8 cellular contexts compared by ENCODE assay signal in the genomic region with DNA sequence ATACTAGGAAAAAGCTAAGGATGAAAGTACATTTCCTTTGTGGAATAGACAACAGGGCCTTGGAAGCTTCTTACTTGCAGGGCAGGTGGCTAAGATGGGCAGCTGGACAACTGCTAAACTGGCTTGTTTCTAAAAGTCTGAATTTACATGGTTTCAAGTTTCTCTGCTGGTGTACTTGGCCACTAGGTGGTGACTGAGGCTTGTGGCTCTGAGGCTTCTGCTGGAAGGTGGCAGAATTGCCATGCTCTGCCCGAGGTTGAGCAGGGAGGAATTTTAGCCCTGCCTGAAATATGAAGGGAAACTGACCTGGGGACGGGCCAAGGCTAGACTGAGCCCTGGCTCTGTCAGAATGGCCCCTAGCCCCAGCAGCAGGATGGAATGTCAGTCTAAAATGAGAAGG. TPM values are rescaled to one million over a fixed set of nuclear protein-coding genes. Genes with fewer than 3 reads are reported as not detected.
DNase-seq lines count a peak whose midpoint lies in the region; ATAC-seq and TF ChIP-seq lines count a peak whose summit lies in the region.
"Not testable (repeated sequence)": the region's sequence is repeated elsewhere in the genome, so short reads cannot be mapped to it uniquely, and the experiment has no call there.

No MANE protein-coding gene starts in this region.

- H2AFZ ChIP-seq in neural progenitor cell (replicated peaks): not testable (repeated sequence)

- not testable (repeated sequence) for H3K4me1 ChIP-seq in SJCRH30, neural progenitor cell

- not testable (repeated sequence) for H3K4me2 ChIP-seq in neural progenitor cell

- H3K79me2 ChIP-seq in neural progenitor cell (ENCODE audit: low read depth): not testable (repeated sequence)

- not testable (repeated sequence) for H3K27ac Mint-ChIP-seq in neural progenitor cell; stimulated activated naive CD8-positive, alpha-beta T cell treated with anti-CD3 and anti-CD28 coated beads, Interleukin-15, amount 100 ng/mL, for 72 hours

- peak; percentile 56 for ATAC-seq in HG02588 (IDR thresholded peaks at IDR 0.05; ENCODE audit: unreplicated experiment)
- peak; percentile 78 for ATAC-seq in stimulated activated naive CD8-positive, alpha-beta T cell treated with anti-CD3 and anti-CD28 coated beads, Interleukin-15, amount 100 ng/mL, for 72 hours

- H4K20me1 ChIP-seq in neural progenitor cell (ENCODE audit: low read depth): not testable (repeated sequence)

- H3K27me3 ChIP-seq in SJCRH30, neural progenitor cell: not testable (repeated sequence)

- not testable (repeated sequence) for H3K9ac ChIP-seq in neural progenitor cell

- H3F3A ChIP-seq in neural progenitor cell (ENCODE audit: low read depth): not testable (repeated sequence)

- peak; percentile 55 for DNase-seq in GM04504 (ENCODE audit: low read depth)
- peak; percentile 63 for DNase-seq in NCI-H1105 treated with DMSO at 0.1 percent for 48 hours (lab: John Stamatoyannopoulos, UW)
- peak; percentile 84 to 90 for DNase-seq in SJCRH30
- peak; percentile 33 for DNase-seq in activated effector memory CD4-positive, alpha-beta T cell treated with Interleukin-2 at 50 U/mL for 16 hours
- DNase-seq in fibroblast of villous mesenchyme (ENCODE audit: low read depth): peak; percentile 82
- peak; percentile 81 for DNase-seq in neural progenitor cell (ENCODE audit: low spot score)
- peak; percentile 47 to 60 for DNase-seq in stimulated activated naive CD8-positive, alpha-beta T cell treated with anti-CD3 and anti-CD28 coated beads, Interleukin-15, amount 100 ng/mL, for 72 hours

- peak; percentile 62 for TF ChIP-seq CTCF in fibroblast of villous mesenchyme (IDR thresholded peaks at IDR 0.05; ENCODE audit: insufficient read depth, low read depth, low read length)
- peak; percentile 68 for TF ChIP-seq CTCF in neural progenitor cell (IDR thresholded peaks at IDR 0.05)

- not testable (repeated sequence) for H3K27me3 Mint-ChIP-seq in neural progenitor cell (ENCODE audit: insufficient read depth, low read depth); stimulated activated naive CD8-positive, alpha-beta T cell treated with anti-CD3 and anti-CD28 coated beads, Interleukin-15, amount 100 ng/mL, for 72 hours

- H3K9me3 Mint-ChIP-seq in neural progenitor cell; stimulated activated naive CD8-positive, alpha-beta T cell treated with anti-CD3 and anti-CD28 coated beads, Interleukin-15, amount 100 ng/mL, for 72 hours: not testable (repeated sequence)

- not testable (repeated sequence) for H3K36me3 ChIP-seq in SJCRH30, neural progenitor cell

- H3K9me3 ChIP-seq in SJCRH30 (replicated peaks); neural progenitor cell (ENCODE audit: low read depth): not testable (repeated sequence)

- not testable (repeated sequence) for H3K4me3 Mint-ChIP-seq in neural progenitor cell; stimulated activated naive CD8-positive, alpha-beta T cell treated with anti-CD3 and anti-CD28 coated beads, Interleukin-15, amount 100 ng/mL, for 72 hours

- H3K36me3 Mint-ChIP-seq in neural progenitor cell: not testable (repeated sequence)

- H3K4me1 Mint-ChIP-seq in neural progenitor cell; stimulated activated naive CD8-positive, alpha-beta T cell treated with anti-CD3 and anti-CD28 coated beads, Interleukin-15, amount 100 ng/mL, for 72 hours: not testable (repeated sequence)

- H3K4me3 ChIP-seq in SJCRH30; fibroblast of villous mesenchyme (ENCODE audit: low read depth, low read length); neural progenitor cell: not testable (repeated sequence)

- H3K27ac ChIP-seq in SJCRH30, neural progenitor cell: not testable (repeated sequence)

RNA-seq across cellular contexts. Expression of a gene that starts 13.1 kb away (rescaled TPM):
- total RNA-seq in SJCRH30 (2014; rRNA removed; shearing (Covaris generic)): 0.99 and 1.8 TPM in 2 replicates
- total RNA-seq in fibroblast of villous mesenchyme (0.86 and 0.97 TPM in 2 replicates), neural progenitor cell (ENCODE audit: low replicate concordance) (1.7 TPM in 1 of 2 replicates, not detected in the other)

RNA-seq across cellular contexts. Expression of a gene that starts 23.6 kb away (rescaled TPM):
- 10.6 and 11.5 TPM in 2 replicates for total RNA-seq in SJCRH30 (2014; rRNA removed; shearing (Covaris generic))
- total RNA-seq in fibroblast of villous mesenchyme: 5.2 and 6.1 TPM in 2 replicates
- 4.1 and 14.7 TPM in 2 replicates for total RNA-seq in neural progenitor cell (ENCODE audit: low replicate concordance)

RNA-seq across cellular contexts. Expression of a gene that starts 28.4 kb away (rescaled TPM):
- 0.86 and 1.8 TPM in 2 replicates for total RNA-seq in SJCRH30 (2014; rRNA removed; shearing (Covaris generic))
- total RNA-seq in fibroblast of villous mesenchyme (0.43 and 0.64 TPM in 2 replicates), neural progenitor cell (ENCODE audit: low replicate concordance) (0.43 and 6.8 TPM in 2 replicates)

Comparison
In these comparisons a context has a peak if more than half of its experiments do, and no peak if none do; other contexts are left out.
1. DNase-seq: peak in every context shown above with its lines; median percentile 87 in SJCRH30; 82 in fibroblast of villous mesenchyme; 81 in neural progenitor cell; 63 in NCI-H1105 treated with DMSO at 0.1 percent for 48 hours; 55 in GM04504; 54 in stimulated activated naive CD8-positive, alpha-beta T cell treated with anti-CD3 and anti-CD28 coated beads, Interleukin-15, amount 100 ng/mL, for 72 hours; 33 in activated effector memory CD4-positive, alpha-beta T cell treated with Interleukin-2 at 50 U/mL for 16 hours.